In genomic region chr4:128776794-128777216, GRCh38 we compare ENCODE assay signal across 8 cellular contexts. TPM values are rescaled to one million over a fixed set of nuclear protein-coding genes. Genes with fewer than 3 reads are reported as not detected.
DNase-seq lines count a peak whose midpoint lies in the region; ATAC-seq and TF ChIP-seq lines count a peak whose summit lies in the region.

No MANE protein-coding gene starts in this region.

- H3K4me3 ChIP-seq in Caco-2 (ENCODE audit: low read depth, low read length) (no peak overlapping the region), lower lobe of right lung (no peak overlapping the region), MM.1S (ENCODE audit: low read length) (no peak overlapping the region)

- no peaks in the 10 kb centered on the region for H3K27me3 ChIP-seq in Caco-2 (replicated peaks; ENCODE audit: control insufficient read depth, insufficient read depth, low read length)
- no peaks in the 10 kb centered on the region for H3K27me3 ChIP-seq in lower lobe of right lung (ENCODE audit: low read depth)
- H3K27me3 ChIP-seq in MM.1S (replicated peaks; ENCODE audit: insufficient read depth, low read length) = no peaks in the 10 kb centered on the region

- no peaks in the 10 kb centered on the region for H3K9me2 ChIP-seq in MM.1S (replicated peaks; ENCODE audit: insufficient read depth, low read length)

- H3K36me3 Mint-ChIP-seq in Caco-2 (ENCODE audit: insufficient read depth, unreplicated experiment) = peaks cover 6% of the 10 kb centered on the region

- no peaks in the 10 kb centered on the region for H4K20me1 ChIP-seq in MM.1S (ENCODE audit: insufficient read depth, low read length)

- H3K4me2 ChIP-seq in MM.1S (ENCODE audit: low read depth, low read length) = no peak overlapping the region

- H3K27ac Mint-ChIP-seq in Caco-2 (ENCODE audit: unreplicated experiment) = peak overlapping the region; percentile 37

- peak; percentile 15 to 40 for DNase-seq in Caco-2
- peak; percentile 100 for DNase-seq in LHCN-M2 (ENCODE audit: low read depth)
- DNase-seq in astrocyte of the hippocampus (ENCODE audit: low read depth, low spot score) = peak; percentile 96
- DNase-seq in lower lobe of right lung = peak; percentile 87
- DNase-seq in MM.1S = no peak

- TF ChIP-seq CTCF in Caco-2 (IDR thresholded peaks at IDR 0.05; ENCODE audit: insufficient read depth in 1 of 2, low read depth in 1 of 2, low read length in 1 of 2, severe bottlenecking in 1 of 2, unreplicated experiment in 1 of 2) (no peak), lower lobe of right lung (IDR thresholded peaks at IDR 0.05) (no peak), MM.1S (IDR thresholded peaks at IDR 0.05; ENCODE audit: low read length) (no peak)

- H2AFZ ChIP-seq in MM.1S (ENCODE audit: low read length) = no peak overlapping the region

- no peak overlapping the region for H3K27ac ChIP-seq in lower lobe of right lung
- H3K27ac ChIP-seq in MM.1S (ENCODE audit: low read length) = no peak overlapping the region

- H3K4me3 Mint-ChIP-seq in Caco-2 (ENCODE audit: unreplicated experiment) = peak overlapping the region; percentile 48

- H3F3A ChIP-seq in MM.1S (ENCODE audit: insufficient read depth, low read length) = no peaks in the 10 kb centered on the region

- H3K36me3 ChIP-seq in Caco-2 (ENCODE audit: control insufficient read depth, insufficient read depth, low read length) (no peaks in the 10 kb centered on the region), lower lobe of right lung (no peaks in the 10 kb centered on the region), MM.1S (replicated peaks; ENCODE audit: insufficient read depth, low read length) (no peaks in the 10 kb centered on the region)

- ATAC-seq in lower lobe of right lung = peak; percentile 89 to 90
- no peak for ATAC-seq in HG03196 (IDR thresholded peaks at IDR 0.05; ENCODE audit: unreplicated experiment)
- ATAC-seq in HG03135 (IDR thresholded peaks at IDR 0.05; ENCODE audit: unreplicated experiment) = no peak
- no peak for ATAC-seq in HG03045 (IDR thresholded peaks at IDR 0.05; ENCODE audit: unreplicated experiment)

- BruUV-seq in Caco-2 (replicated peaks; lab: Mats Ljungman, UMichigan) = no TSS peak

- CTCF ChIA-PET in Caco-2 (lab: Charles Lee) = interaction anchor here (0.5 to 0.8 kb wide), 2 partner anchors 19 to 33 kb away, joined by 3 read pairs; no protein-coding TSS in a partner anchor

- no peaks in the 10 kb centered on the region for H3K79me2 ChIP-seq in MM.1S (ENCODE audit: low read length)

- H3K4me1 Mint-ChIP-seq in Caco-2 (ENCODE audit: low read depth, unreplicated experiment) = peaks cover 19% of the 10 kb centered on the region

- intact Hi-C loops in Caco-2 (cut with micrococcal nuclease; ENCODE audit: unreplicated experiment) (loop anchor here (1.0 to 5.0 kb wide), 2 partner anchors 50 to 203 kb away; no protein-coding TSS in a partner anchor), lower lobe of right lung (cut with DNase I) (no loop called here)

- no peaks in the 10 kb centered on the region for H3K9me3 Mint-ChIP-seq in Caco-2 (ENCODE audit: unreplicated experiment)

- no peaks in the 10 kb centered on the region for H3K27me3 Mint-ChIP-seq in Caco-2 (ENCODE audit: insufficient read depth, unreplicated experiment)

- POLR2A ChIA-PET in Caco-2 (lab: Charles Lee) = no interaction called here

- no peak overlapping the region for H3K9ac ChIP-seq in MM.1S (ENCODE audit: low read length)

- H3K9me3 ChIP-seq in Caco-2 (no peaks in the 10 kb centered on the region), lower lobe of right lung (no peaks in the 10 kb centered on the region), MM.1S (replicated peaks; ENCODE audit: insufficient read depth, low read length) (no peaks in the 10 kb centered on the region)

- H3K4me1 ChIP-seq in Caco-2 (peaks cover 21% of the 10 kb centered on the region), lower lobe of right lung (peaks cover 16% of the 10 kb centered on the region), MM.1S (ENCODE audit: low read length) (no peaks in the 10 kb centered on the region)

RNA-seq across cellular contexts. Expression of gene JADE1, which starts 32.7 kb away (rescaled TPM):
- total RNA-seq in Caco-2 (2022) = 30.2 and 32.5 TPM in 2 replicates
- 17.6 and 20.5 TPM in 2 replicates for total RNA-seq in LHCN-M2 (2014; rRNA removed)
- 11.0 TPM for polyA plus RNA-seq in LHCN-M2 (2012)
- 36.3 TPM for total RNA-seq in lower lobe of right lung

Comparison
In these comparisons a context has a peak if more than half of its experiments do, and no peak if none do; other contexts are left out.
1. ATAC-seq: peak in lower lobe of right lung (2 of 2); none in HG03196 (single experiment), HG03135 (single experiment) and HG03045 (single experiment).